ENCODE assay signal across 20 cellular contexts in the genomic region with DNA sequence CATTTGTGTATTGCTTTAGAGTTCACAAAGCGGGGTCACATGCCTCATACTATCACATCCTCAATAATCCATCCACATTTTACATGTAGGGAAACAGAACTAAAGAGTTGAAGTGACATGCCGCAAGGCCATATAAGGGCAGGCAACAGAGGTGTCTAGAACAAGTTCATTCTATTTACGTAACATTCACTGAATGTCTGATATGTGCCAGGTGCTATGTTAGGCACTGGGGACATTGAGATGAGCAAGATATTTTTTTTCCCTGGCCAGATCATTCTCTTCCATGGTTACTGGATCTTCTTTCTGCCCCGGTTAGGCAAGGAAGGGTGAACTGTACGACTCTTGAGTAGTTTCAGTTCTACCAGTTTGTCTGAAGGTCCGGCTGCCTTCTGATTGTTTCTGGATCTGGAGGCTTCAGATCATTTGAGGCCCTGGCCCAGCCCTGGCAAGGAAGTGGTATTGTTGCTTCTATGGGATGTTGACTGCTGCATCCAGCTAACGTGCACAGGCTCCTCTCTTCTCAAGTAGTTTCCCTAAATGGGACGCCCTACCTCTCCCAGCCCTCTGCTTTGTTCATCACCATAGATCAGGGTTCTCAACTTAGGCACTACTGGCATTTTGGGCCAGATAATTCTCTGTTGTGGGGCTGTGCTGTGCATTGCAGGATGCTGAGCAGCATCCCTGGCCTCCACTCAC. TPM values are rescaled to one million over a fixed set of nuclear protein-coding genes. Genes with fewer than 3 reads are reported as not detected.
DNase-seq lines count a peak whose midpoint lies in the region; ATAC-seq and TF ChIP-seq lines count a peak whose summit lies in the region.
"Had no signal": no experiment of that assay in that cellular context is flagged by ENCODE, and none has a peak within 500 bp of the region (broad histone marks: within the 10 kb centered on the region; RNA-seq: fewer than 3 reads in every experiment).

No MANE protein-coding gene starts in this region.

- H3K36me3 ChIP-seq in OCI-LY3 (replicated peaks; ENCODE audit: low read depth, low read length) (peaks cover 50% of the 10 kb centered on the region), cardiac muscle cell (peaks cover 15% of the 10 kb centered on the region), muscle layer of duodenum (ENCODE audit: control insufficient read depth in 1 of 2, insufficient read depth in 2 of 2, low read length in 2 of 2) (peaks cover 33 to 39% of the 10 kb centered on the region in 2 donors), thoracic aorta (peaks cover 28% of the 10 kb centered on the region), OCI-LY7 (ENCODE audit: insufficient read depth, low read length) (peaks cover 88% of the 10 kb centered on the region)

- DNase-seq in cardiac muscle cell (ENCODE audit: low read depth in 1 of 2, low spot score in 1 of 2): peak in 1 of 2 donors; percentile 6
- no peak for DNase-seq in thoracic aorta (ENCODE audit: low spot score)
- DNase-seq in OCI-LY7 (ENCODE audit: low spot score): no peak
- DNase-seq: ACHN, AML-193, Caco-2, DMS153, H9, NCI-H1417 treated with DMSO at 0.1 percent for 48 hours, NCI-H1930, NCI-H2171, NCI-H446, NCI-H69, PC-3 had no signal

- peak overlapping the region; percentile 1; the same call in 1 of the 2 replicates for H3K4me3 ChIP-seq in OCI-LY3 (ENCODE audit: low read length)
- no peak overlapping the region for H3K4me3 ChIP-seq in cardiac muscle cell
- no peak overlapping the region for H3K4me3 ChIP-seq in muscle layer of duodenum (ENCODE audit: low read depth in 1 of 2, low read length in 2 of 2)
- H3K4me3 ChIP-seq in thoracic aorta: peak overlapping the region; percentile 35
- H3K4me3 ChIP-seq in OCI-LY7 (ENCODE audit: low read depth, low read length, poor library complexity, severe bottlenecking): no peak overlapping the region
- H3K4me3 ChIP-seq: SJSA1 had no signal

- 0 out of 2 replicates have a peak overlapping the region, but pooled peaks have one; percentile 4 for H3K9ac ChIP-seq in OCI-LY3 (ENCODE audit: low read length)

- H3K9me2 ChIP-seq in OCI-LY7 (ENCODE audit: insufficient read depth, low read length): no peaks in the 10 kb centered on the region

- H3K27ac ChIP-seq in OCI-LY3 (ENCODE audit: low read length) (peak overlapping the region; percentile 65), cardiac muscle cell (peak overlapping the region; percentile 88), muscle layer of duodenum (ENCODE audit: low read length) (peak overlapping the region; percentile 25), thoracic aorta (peak overlapping the region in 1 of 2 donors; percentile 13), OCI-LY7 (ENCODE audit: low read depth, low read length, poor library complexity, severe bottlenecking) (no peak overlapping the region)
- H3K27ac ChIP-seq: RWPE1, SJSA1 had no signal

- H3K4me2 ChIP-seq in OCI-LY3 (ENCODE audit: low read length): peak overlapping the region; percentile 52
- H3K4me2 ChIP-seq in OCI-LY7 (ENCODE audit: low read length): no peak overlapping the region

- TF ChIP-seq CTCF in OCI-LY3 (IDR thresholded peaks at IDR 0.05; ENCODE audit: low read depth, low read length) (no peak), cardiac muscle cell (IDR thresholded peaks at IDR 0.05; ENCODE audit: low read depth, low read length) (no peak), thoracic aorta (IDR thresholded peaks at IDR 0.05) (no peak), OCI-LY7 (conservative IDR thresholded peaks at IDR 0.05; ENCODE audit: low read length) (no peak)

- H3K9me3 ChIP-seq in OCI-LY3 (ENCODE audit: insufficient read depth, low read length) (no peaks in the 10 kb centered on the region), cardiac muscle cell (ENCODE audit: low read depth) (no peaks in the 10 kb centered on the region), muscle layer of duodenum (ENCODE audit: control insufficient read depth in 1 of 2, low read length in 2 of 2) (no peaks in the 10 kb centered on the region), thoracic aorta (no peaks in the 10 kb centered on the region), OCI-LY7 (ENCODE audit: low read length) (no peaks in the 10 kb centered on the region)
- H3K9me3 ChIP-seq: Caco-2, SJSA1 had no signal

- H4K20me1 ChIP-seq in OCI-LY3 (ENCODE audit: insufficient read depth, low read length): peaks cover 11% of the 10 kb centered on the region; the same call in 1 of the 2 replicates
- no peaks in the 10 kb centered on the region for H4K20me1 ChIP-seq in OCI-LY7 (ENCODE audit: insufficient read depth, low read length)

- intact Hi-C loops in OCI-LY7 (cut with micrococcal nuclease; ENCODE audit: unreplicated experiment): no loop called here

- CTCF ChIA-PET in OCI-LY7 (lab: Charles Lee; ENCODE audit: unreplicated experiment): no interaction called here

- H3K27me3 ChIP-seq in OCI-LY3 (ENCODE audit: low read depth, low read length): no peaks in the 10 kb centered on the region
- H3K27me3 ChIP-seq in cardiac muscle cell: no peaks in the 10 kb centered on the region
- no peaks in the 10 kb centered on the region for H3K27me3 ChIP-seq in muscle layer of duodenum (ENCODE audit: low read depth, low read length)
- no peaks in the 10 kb centered on the region for H3K27me3 ChIP-seq in thoracic aorta (replicated peaks; ENCODE audit: insufficient read depth)
- H3K27me3 ChIP-seq: SJSA1 had no signal

- H2AFZ ChIP-seq in OCI-LY3 (ENCODE audit: low read depth, low read length) (no peak overlapping the region), OCI-LY7 (ENCODE audit: low read length) (no peak overlapping the region)

- H3K4me1 ChIP-seq in OCI-LY3 (ENCODE audit: low read length) (peaks cover 25% of the 10 kb centered on the region), cardiac muscle cell (ENCODE audit: low read depth) (peaks cover 15% of the 10 kb centered on the region), muscle layer of duodenum (ENCODE audit: control insufficient read depth in 1 of 2, insufficient read depth in 2 of 2, low read length in 2 of 2) (peaks cover 0 to 7% of the 10 kb centered on the region in 2 donors), thoracic aorta (ENCODE audit: control insufficient read depth in 1 of 2, low read depth in 2 of 2) (peaks cover 3 to 34% of the 10 kb centered on the region in 2 donors), OCI-LY7 (ENCODE audit: insufficient read depth, low read length, poor library complexity, severe bottlenecking) (no peaks in the 10 kb centered on the region)
- H3K4me1 ChIP-seq: Caco-2, SJSA1 had no signal

- POLR2A ChIA-PET in OCI-LY7 (lab: Charles Lee): no interaction called here

- no peak for ATAC-seq in thoracic aorta (ENCODE audit: insufficient number of reproducible peaks, low FRiP score, low read depth)
- no peak for ATAC-seq in HG03196 (IDR thresholded peaks at IDR 0.05; ENCODE audit: unreplicated experiment)
- no peak for ATAC-seq in HG03442 (IDR thresholded peaks at IDR 0.05; ENCODE audit: unreplicated experiment)
- ATAC-seq: PC-3 had no signal

- H3K79me2 ChIP-seq in OCI-LY3 (ENCODE audit: low read length) (peaks cover 75% of the 10 kb centered on the region), OCI-LY7 (ENCODE audit: insufficient read depth, low read depth, low read length) (peaks cover 19% of the 10 kb centered on the region; the same call in 1 of the 2 replicates)

- no TSS peak for BruUV-seq in OCI-LY7 (replicated peaks; lab: Mats Ljungman, UMichigan)

RNA-seq across cellular contexts. Expression of gene GPATCH2L, which starts 12.1 kb away (rescaled TPM):
- 49.6 and 91.4 TPM in 2 replicates for total RNA-seq in cardiac muscle cell
- 18.2 and 28.1 TPM in 2 replicates for polyA plus RNA-seq in cardiac muscle cell
- total RNA-seq in thoracic aorta: 100 to 1,000 TPM in 1 of 2 donors, 10 to 100 TPM in 1; 29.9 to 124 TPM
- total RNA-seq in OCI-LY7 (2014; rRNA removed; shearing (Covaris generic)): 41.9 and 70.4 TPM in 2 replicates
- total RNA-seq in OCI-LY7 (2022): 59.0 and 67.2 TPM in 2 replicates

Comparison
In these comparisons a context has a peak if more than half of its experiments do, and no peak if none do; other contexts are left out.
1. H3K4me3 ChIP-seq: peak in OCI-LY3 (single experiment) and thoracic aorta (single experiment); none in cardiac muscle cell (single experiment), muscle layer of duodenum (0 of 2) and OCI-LY7 (single experiment).